In genomic region chr3:140416686-140417085, GRCh38 we compare ENCODE assay signal across 17 cellular contexts.
A peak's percentile ranks its signal among the peaks of the same experiment; 100 is the strongest.
DNase-seq lines count a peak whose midpoint lies in the region; ATAC-seq and TF ChIP-seq lines count a peak whose summit lies in the region.
"Had no signal": no experiment of that assay in that cellular context is flagged by ENCODE, and none has a peak within 500 bp of the region (broad histone marks: within the 10 kb centered on the region; RNA-seq: fewer than 3 reads in every experiment).

No MANE protein-coding gene starts in this region.

- H2AFZ ChIP-seq in MM.1S (ENCODE audit: low read length): no peak overlapping the region

- H3K27ac ChIP-seq in MM.1S (ENCODE audit: low read length): no peak overlapping the region
- H3K27ac ChIP-seq: A549 had no signal

- no peak overlapping the region for H3K4me3 ChIP-seq in HAP-1
- H3K4me3 ChIP-seq in MM.1S (ENCODE audit: low read length): no peak overlapping the region
- H3K4me3 ChIP-seq: A549 had no signal

- H3K4me2 ChIP-seq in MM.1S (ENCODE audit: low read depth, low read length): no peak overlapping the region
- H3K4me2 ChIP-seq: A549 had no signal

- H3F3A ChIP-seq in MM.1S (ENCODE audit: insufficient read depth, low read length): no peaks in the 10 kb centered on the region

- in situ Hi-C loops in HAP-1 (cut with MboI; ENCODE audit: low sequenced_read_pairs): no loop called here

- no peaks in the 10 kb centered on the region for H4K20me1 ChIP-seq in MM.1S (ENCODE audit: insufficient read depth, low read length)

- no peaks in the 10 kb centered on the region for H3K79me2 ChIP-seq in MM.1S (ENCODE audit: low read length)

- TF ChIP-seq CTCF in MM.1S (IDR thresholded peaks at IDR 0.05; ENCODE audit: low read length): no peak

- no peaks in the 10 kb centered on the region for H3K9me2 ChIP-seq in MM.1S (replicated peaks; ENCODE audit: insufficient read depth, low read length)

- H3K9me3 ChIP-seq in HAP-1 (no peaks in the 10 kb centered on the region), MM.1S (replicated peaks; ENCODE audit: insufficient read depth, low read length) (no peaks in the 10 kb centered on the region)
- H3K9me3 ChIP-seq: A549 had no signal

- no peaks in the 10 kb centered on the region for H3K36me3 ChIP-seq in HAP-1 (replicated peaks)
- no peaks in the 10 kb centered on the region for H3K36me3 ChIP-seq in MM.1S (replicated peaks; ENCODE audit: insufficient read depth, low read length)

- H3K27me3 ChIP-seq in HAP-1 (ENCODE audit: low read depth) (no peaks in the 10 kb centered on the region), MM.1S (replicated peaks; ENCODE audit: insufficient read depth, low read length) (no peaks in the 10 kb centered on the region)

- H3K4me1 ChIP-seq in HAP-1: peaks cover 7% of the 10 kb centered on the region
- no peaks in the 10 kb centered on the region for H3K4me1 ChIP-seq in MM.1S (ENCODE audit: low read length)

- DNase-seq in HAP-1 (ENCODE audit: low spot score in 2 of 2): peak; percentile 25 to 67
- peak; percentile 21 for DNase-seq in NCI-H1694 (lab: John Stamatoyannopoulos, UW)
- DNase-seq in NCI-H446 (lab: John Stamatoyannopoulos, UW): peak; percentile 61 to 94
- DNase-seq in pons (ENCODE audit: low spot score): peak; percentile 56
- DNase-seq in HCEC 1CT: no peak
- DNase-seq in MM.1S: no peak
- DNase-seq: EL, GF-D8, KG1, NCI-H1417 treated with DMSO at 0.1 percent for 48 hours, NCI-H1930, NCI-H2227 treated with DMSO at 0.1 percent for 48 hours, NCI-H526, Right ventricle myocardium superior, T-helper 9 cell had no signal

- no peak overlapping the region for H3K9ac ChIP-seq in MM.1S (ENCODE audit: low read length)

- ATAC-seq in HG03039 (IDR thresholded peaks at IDR 0.05; ENCODE audit: unreplicated experiment): no peak
- ATAC-seq: A549 had no signal

Comparison
In these comparisons a context has a peak if more than half of its experiments do, and no peak if none do; other contexts are left out.
1. DNase-seq: peak in HAP-1 (2 of 2), NCI-H1694 (single experiment), NCI-H446 (2 of 2) and pons (single experiment); none in HCEC 1CT (single experiment) and MM.1S (single experiment).